ENCODE assay signal across 29 cellular contexts in genomic region chr10:52028518-52028858, GRCh38.
"Had no signal": no experiment of that assay in that cellular context is flagged by ENCODE, and none has a peak within 500 bp of the region (broad histone marks: within the 10 kb centered on the region; RNA-seq: fewer than 3 reads in every experiment).

No MANE protein-coding gene starts in this region.

- H3K9me3 ChIP-seq: colonic mucosa, esophagus muscularis mucosa, esophagus squamous epithelium, gastrocnemius medialis, gastroesophageal sphincter had no signal

- H3K4me3 ChIP-seq: colonic mucosa, coronary artery, dorsolateral prefrontal cortex, esophagus muscularis mucosa, esophagus squamous epithelium, gastrocnemius medialis, gastroesophageal sphincter, heart left ventricle, heart right ventricle had no signal

- H3K4me3 Mint-ChIP-seq: dendritic cell treated with granulocyte-macrophage colony-stimulating factor and Interleukin-4, amounts not matched to agents 40 ng/mL and 50 ng/mL, for 4 days; effector memory CD8-positive, alpha-beta T cell; endodermal cell had no signal

- H3K9me3 Mint-ChIP-seq: dendritic cell treated with granulocyte-macrophage colony-stimulating factor and Interleukin-4, amounts not matched to agents 40 ng/mL and 50 ng/mL, for 4 days had no signal

- H3K27ac ChIP-seq: colonic mucosa, coronary artery, dorsolateral prefrontal cortex, epithelial cell of prostate, esophagus muscularis mucosa, esophagus squamous epithelium, foreskin keratinocyte, gastrocnemius medialis, gastroesophageal sphincter, heart left ventricle, heart right ventricle had no signal

- H3K27me3 ChIP-seq: colonic mucosa, dorsolateral prefrontal cortex, esophagus muscularis mucosa, esophagus squamous epithelium, foreskin keratinocyte, gastrocnemius medialis, gastroesophageal sphincter, heart left ventricle, heart right ventricle had no signal

- FAIRE-seq: colon, endometrium, endothelial cell of umbilical vein, frontal cortex had no signal

- ATAC-seq: effector memory CD8-positive, alpha-beta T cell; esophagus mucosa; foreskin keratinocyte; gastrocnemius medialis; gastroesophageal sphincter; heart left ventricle; heart right ventricle had no signal

- H3K27me3 Mint-ChIP-seq: dendritic cell treated with granulocyte-macrophage colony-stimulating factor and Interleukin-4, amounts not matched to agents 40 ng/mL and 50 ng/mL, for 4 days; effector memory CD8-positive, alpha-beta T cell had no signal

- DNase-seq: colonic mucosa; cortex of kidney; dermis blood vessel endothelial cell; dorsolateral prefrontal cortex; effector CD4-positive, alpha-beta T cell; effector CD8-positive, alpha-beta T cell; effector memory CD4-positive, alpha-beta T cell; effector memory CD8-positive, alpha-beta T cell; endodermal cell; erythroblast; esophagus squamous epithelium; foreskin fibroblast; foreskin keratinocyte; foreskin melanocyte; gastrocnemius medialis; glutamatergic neuron; head of caudate nucleus; heart left ventricle; heart right ventricle had no signal

- H3K36me3 ChIP-seq: colonic mucosa, esophagus muscularis mucosa, esophagus squamous epithelium, gastrocnemius medialis, gastroesophageal sphincter, heart left ventricle, heart right ventricle had no signal

- H3K27ac Mint-ChIP-seq: dendritic cell treated with granulocyte-macrophage colony-stimulating factor and Interleukin-4, amounts not matched to agents 40 ng/mL and 50 ng/mL, for 4 days; effector memory CD8-positive, alpha-beta T cell; endodermal cell had no signal

- H3K4me1 ChIP-seq: colonic mucosa, esophagus squamous epithelium, foreskin keratinocyte, heart left ventricle, heart right ventricle had no signal
